ENCODE assay signal across 1 cellular context in the genomic region with DNA sequence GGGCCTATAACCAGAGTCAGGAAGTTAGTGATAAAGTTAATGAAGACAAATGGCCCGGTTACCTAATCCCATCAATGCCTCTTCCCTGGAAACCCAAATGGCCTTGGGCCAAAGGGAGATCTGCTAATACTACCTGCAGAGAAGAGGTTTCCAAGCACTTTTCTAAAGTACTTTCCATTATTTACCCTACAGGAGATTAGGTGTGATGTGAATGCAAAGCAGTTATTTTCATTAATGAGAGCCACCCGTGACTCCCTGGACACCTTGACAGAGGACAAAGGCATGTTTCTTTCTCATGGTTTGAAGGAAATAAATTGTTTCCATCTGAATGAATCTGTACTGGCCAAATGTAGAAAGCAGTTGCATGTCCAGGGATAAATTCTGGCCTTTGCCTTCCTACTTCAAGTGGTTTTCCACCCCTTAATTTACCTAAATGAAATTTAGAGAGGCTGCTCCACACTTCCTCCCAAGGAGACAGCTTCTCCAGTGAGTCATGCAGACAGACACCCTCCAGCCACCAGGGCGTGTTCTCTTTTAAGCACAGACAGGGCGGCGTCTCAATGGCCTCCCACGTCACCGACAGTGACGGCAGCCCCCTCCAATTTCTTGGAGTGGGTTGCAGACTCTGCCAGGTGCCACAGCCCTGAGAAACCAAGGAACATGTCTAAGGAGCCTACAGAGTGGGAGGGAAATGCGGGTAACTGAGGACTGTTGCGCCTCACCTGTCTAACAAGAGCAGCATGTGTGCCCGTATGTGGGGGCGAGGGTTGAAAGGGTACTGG.
TF ChIP-seq lines count a peak whose summit lies in the region.

No MANE protein-coding gene starts in this region.

TF ChIP-seq in HEK293, 187 proteins besides CTCF, POLR2A, EP300 and RAD21 (continued from another document and continues in another):
- no peak for TF ChIP-seq ZBTB1 (tag by site-specific recombination; IDR thresholded peaks at IDR 0.05)
- TF ChIP-seq ZNF223 (tag by site-specific recombination; IDR thresholded peaks at IDR 0.05): no peak
- no peak for TF ChIP-seq ZNF324 (tag by site-specific recombination; IDR thresholded peaks at IDR 0.05)
- peak; percentile 50; the same call in 1 of the 2 replicates for TF ChIP-seq ZBTB17 (tag by site-specific recombination; IDR thresholded peaks at IDR 0.05)
- TF ChIP-seq GFI1B (tag by site-specific recombination; IDR thresholded peaks at IDR 0.05): no peak
- TF ChIP-seq, protein P1, sequence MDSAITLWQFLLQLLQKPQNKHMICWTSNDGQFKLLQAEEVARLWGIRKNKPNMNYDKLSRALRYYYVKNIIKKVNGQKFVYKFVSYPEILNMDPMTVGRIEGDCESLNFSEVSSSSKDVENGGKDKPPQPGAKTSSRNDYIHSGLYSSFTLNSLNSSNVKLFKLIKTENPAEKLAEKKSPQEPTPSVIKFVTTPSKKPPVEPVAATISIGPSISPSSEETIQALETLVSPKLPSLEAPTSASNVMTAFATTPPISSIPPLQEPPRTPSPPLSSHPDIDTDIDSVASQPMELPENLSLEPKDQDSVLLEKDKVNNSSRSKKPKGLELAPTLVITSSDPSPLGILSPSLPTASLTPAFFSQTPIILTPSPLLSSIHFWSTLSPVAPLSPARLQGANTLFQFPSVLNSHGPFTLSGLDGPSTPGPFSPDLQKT (IDR thresholded peaks at IDR 0.05; ENCODE audit: borderline replicate concordance, low read depth, low read length): no peak
- TF ChIP-seq ZNF48 (tag by site-specific recombination; IDR thresholded peaks at IDR 0.05): no peak
- TF ChIP-seq ZNF202 (tag by site-specific recombination; IDR thresholded peaks at IDR 0.05; ENCODE audit: borderline replicate concordance): no peak
- peak; percentile 74; the same call in 1 of the 2 replicates for TF ChIP-seq IKZF3 (tag by site-specific recombination; IDR thresholded peaks at IDR 0.05)
- TF ChIP-seq KLF8 (tag by site-specific recombination; IDR thresholded peaks at IDR 0.05): no peak; the same call in 1 of the 2 replicates
- TF ChIP-seq, protein P2, sequence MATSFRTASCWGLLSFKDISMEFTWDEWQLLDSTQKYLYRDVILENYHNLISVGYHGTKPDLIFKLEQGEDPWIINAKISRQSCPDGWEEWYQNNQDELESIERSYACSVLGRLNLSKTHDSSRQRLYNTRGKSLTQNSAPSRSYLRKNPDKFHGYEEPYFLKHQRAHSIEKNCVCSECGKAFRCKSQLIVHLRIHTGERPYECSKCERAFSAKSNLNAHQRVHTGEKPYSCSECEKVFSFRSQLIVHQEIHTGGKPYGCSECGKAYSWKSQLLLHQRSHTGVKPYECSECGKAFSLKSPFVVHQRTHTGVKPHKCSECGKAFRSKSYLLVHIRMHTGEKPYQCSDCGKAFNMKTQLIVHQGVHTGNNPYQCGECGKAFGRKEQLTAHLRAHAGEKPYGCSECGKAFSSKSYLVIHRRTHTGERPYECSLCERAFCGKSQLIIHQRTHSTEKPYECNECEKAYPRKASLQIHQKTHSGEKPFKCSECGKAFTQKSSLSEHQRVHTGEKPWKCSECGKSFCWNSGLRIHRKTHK (tag by site-specific recombination; IDR thresholded peaks at IDR 0.05): no peak
- TF ChIP-seq ZBTB48 (tag by site-specific recombination; IDR thresholded peaks at IDR 0.05): no peak
- peak; percentile 55 for TF ChIP-seq FEZF1 (tag by site-specific recombination; IDR thresholded peaks at IDR 0.05)
- TF ChIP-seq, protein P3, sequence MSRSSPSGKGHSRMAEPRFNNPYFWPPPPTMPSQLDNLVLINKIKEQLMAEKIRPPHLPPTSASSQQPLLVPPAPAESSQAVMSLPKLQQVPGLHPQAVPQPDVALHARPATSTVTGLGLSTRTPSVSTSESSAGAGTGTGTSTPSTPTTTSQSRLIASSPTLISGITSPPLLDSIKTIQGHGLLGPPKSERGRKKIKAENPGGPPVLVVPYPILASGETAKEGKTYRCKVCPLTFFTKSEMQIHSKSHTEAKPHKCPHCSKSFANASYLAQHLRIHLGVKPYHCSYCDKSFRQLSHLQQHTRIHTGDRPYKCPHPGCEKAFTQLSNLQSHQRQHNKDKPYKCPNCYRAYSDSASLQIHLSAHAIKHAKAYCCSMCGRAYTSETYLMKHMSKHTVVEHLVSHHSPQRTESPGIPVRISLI (tag by site-specific recombination; IDR thresholded peaks at IDR 0.05): peak; percentile 5; the same call in 1 of the 2 replicates
- no peak for TF ChIP-seq ZEB2 (tag by site-specific recombination; IDR thresholded peaks at IDR 0.05)
- no peak for TF ChIP-seq ZNF623 (tag by site-specific recombination; IDR thresholded peaks at IDR 0.05)
- no peak for TF ChIP-seq ZNF514 (tag by site-specific recombination; IDR thresholded peaks at IDR 0.05)
- no peak for TF ChIP-seq ZBTB20 (tag by site-specific recombination; IDR thresholded peaks at IDR 0.05)
- TF ChIP-seq, protein P4, sequence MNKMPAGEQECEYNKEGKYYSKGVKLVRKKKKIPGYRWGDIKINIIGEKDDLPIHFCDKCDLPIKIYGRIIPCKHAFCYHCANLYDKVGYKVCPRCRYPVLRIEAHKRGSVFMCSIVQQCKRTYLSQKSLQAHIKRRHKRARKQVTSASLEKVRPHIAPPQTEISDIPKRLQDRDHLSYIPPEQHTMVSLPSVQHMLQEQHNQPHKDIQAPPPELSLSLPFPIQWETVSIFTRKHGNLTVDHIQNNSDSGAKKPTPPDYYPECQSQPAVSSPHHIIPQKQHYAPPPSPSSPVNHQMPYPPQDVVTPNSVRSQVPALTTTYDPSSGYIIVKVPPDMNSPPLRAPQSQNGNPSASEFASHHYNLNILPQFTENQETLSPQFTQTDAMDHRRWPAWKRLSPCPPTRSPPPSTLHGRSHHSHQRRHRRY (tag by site-specific recombination; IDR thresholded peaks at IDR 0.05): no peak
- TF ChIP-seq ZNF248 (tag by site-specific recombination; IDR thresholded peaks at IDR 0.05): no peak
- TF ChIP-seq, protein P5, sequence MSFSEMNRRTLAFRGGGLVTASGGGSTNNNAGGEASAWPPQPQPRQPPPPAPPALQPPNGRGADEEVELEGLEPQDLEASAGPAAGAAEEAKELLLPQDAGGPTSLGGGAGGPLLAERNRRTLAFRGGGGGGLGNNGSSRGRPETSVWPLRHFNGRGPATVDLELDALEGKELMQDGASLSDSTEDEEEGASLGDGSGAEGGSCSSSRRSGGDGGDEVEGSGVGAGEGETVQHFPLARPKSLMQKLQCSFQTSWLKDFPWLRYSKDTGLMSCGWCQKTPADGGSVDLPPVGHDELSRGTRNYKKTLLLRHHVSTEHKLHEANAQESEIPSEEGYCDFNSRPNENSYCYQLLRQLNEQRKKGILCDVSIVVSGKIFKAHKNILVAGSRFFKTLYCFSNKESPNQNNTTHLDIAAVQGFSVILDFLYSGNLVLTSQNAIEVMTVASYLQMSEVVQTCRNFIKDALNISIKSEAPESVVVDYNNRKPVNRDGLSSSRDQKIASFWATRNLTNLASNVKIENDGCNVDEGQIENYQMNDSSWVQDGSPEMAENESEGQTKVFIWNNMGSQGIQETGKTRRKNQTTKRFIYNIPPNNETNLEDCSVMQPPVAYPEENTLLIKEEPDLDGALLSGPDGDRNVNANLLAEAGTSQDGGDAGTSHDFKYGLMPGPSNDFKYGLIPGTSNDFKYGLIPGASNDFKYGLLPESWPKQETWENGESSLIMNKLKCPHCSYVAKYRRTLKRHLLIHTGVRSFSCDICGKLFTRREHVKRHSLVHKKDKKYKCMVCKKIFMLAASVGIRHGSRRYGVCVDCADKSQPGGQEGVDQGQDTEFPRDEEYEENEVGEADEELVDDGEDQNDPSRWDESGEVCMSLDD (tag by site-specific recombination; IDR thresholded peaks at IDR 0.05): no peak
- 0 out of 2 replicates have a peak, but pooled peaks have one; percentile 8 for TF ChIP-seq GLI2 (tag by site-specific recombination; IDR thresholded peaks at IDR 0.05; ENCODE audit: borderline replicate concordance, low read depth)
- TF ChIP-seq ZSCAN30 (tag by site-specific recombination; IDR thresholded peaks at IDR 0.05): no peak
- no peak for TF ChIP-seq SETDB1 (IDR thresholded peaks at IDR 0.05; ENCODE audit: insufficient read length, low read length)
- no peak for TF ChIP-seq BCL11A (tag by site-specific recombination; IDR thresholded peaks at IDR 0.05; ENCODE audit: low read depth)
- peak; percentile 64; the same call in 1 of the 2 replicates for TF ChIP-seq ZXDB (tag by site-specific recombination; IDR thresholded peaks at IDR 0.05)
- peak; percentile 95 for TF ChIP-seq ZNF394 (tag by site-specific recombination; IDR thresholded peaks at IDR 0.05; ENCODE audit: borderline replicate concordance)
- 0 out of 2 replicates have a peak, but pooled peaks have one; percentile 30 for TF ChIP-seq ZNF843 (tag by site-specific recombination; IDR thresholded peaks at IDR 0.05)
- 0 out of 2 replicates have a peak, but pooled peaks have one; percentile 37 for TF ChIP-seq MEIS1 (CRISPR knock-in tag; IDR thresholded peaks at IDR 0.05; ENCODE audit: borderline replicate concordance)
- TF ChIP-seq, protein P6, sequence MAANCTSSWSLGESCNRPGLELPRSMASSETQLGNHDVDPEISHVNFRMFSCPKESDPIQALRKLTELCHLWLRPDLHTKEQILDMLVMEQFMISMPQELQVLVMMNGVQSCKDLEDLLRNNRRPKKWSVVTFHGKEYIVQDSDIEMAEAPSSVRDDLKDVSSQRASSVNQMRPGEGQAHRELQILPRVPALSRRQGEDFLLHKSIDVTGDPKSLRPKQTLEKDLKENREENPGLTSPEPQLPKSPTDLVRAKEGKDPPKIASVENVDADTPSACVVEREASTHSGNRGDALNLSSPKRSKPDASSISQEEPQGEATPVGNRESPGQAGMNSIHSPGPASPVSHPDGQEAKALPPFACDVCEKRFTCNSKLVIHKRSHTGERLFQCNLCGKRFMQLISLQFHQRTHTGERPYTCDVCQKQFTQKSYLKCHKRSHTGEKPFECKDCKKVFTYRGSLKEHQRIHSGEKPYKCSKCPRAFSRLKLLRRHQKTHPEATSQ (tag by site-specific recombination; IDR thresholded peaks at IDR 0.05): no peak
- TF ChIP-seq ZNF621 (tag by site-specific recombination; IDR thresholded peaks at IDR 0.05): no peak
- TF ChIP-seq ZNF426 (tag by site-specific recombination; IDR thresholded peaks at IDR 0.05): no peak
- TF ChIP-seq REPIN1 (tag by site-specific recombination; IDR thresholded peaks at IDR 0.05; ENCODE audit: low read depth): no peak
- no peak for TF ChIP-seq ZNF768 (tag by site-specific recombination; IDR thresholded peaks at IDR 0.05)
- no peak for TF ChIP-seq MYNN (tag by site-specific recombination; IDR thresholded peaks at IDR 0.05; ENCODE audit: borderline replicate concordance)
- no peak for TF ChIP-seq ZNF175 (tag by site-specific recombination; IDR thresholded peaks at IDR 0.05)
- TF ChIP-seq, protein P7, sequence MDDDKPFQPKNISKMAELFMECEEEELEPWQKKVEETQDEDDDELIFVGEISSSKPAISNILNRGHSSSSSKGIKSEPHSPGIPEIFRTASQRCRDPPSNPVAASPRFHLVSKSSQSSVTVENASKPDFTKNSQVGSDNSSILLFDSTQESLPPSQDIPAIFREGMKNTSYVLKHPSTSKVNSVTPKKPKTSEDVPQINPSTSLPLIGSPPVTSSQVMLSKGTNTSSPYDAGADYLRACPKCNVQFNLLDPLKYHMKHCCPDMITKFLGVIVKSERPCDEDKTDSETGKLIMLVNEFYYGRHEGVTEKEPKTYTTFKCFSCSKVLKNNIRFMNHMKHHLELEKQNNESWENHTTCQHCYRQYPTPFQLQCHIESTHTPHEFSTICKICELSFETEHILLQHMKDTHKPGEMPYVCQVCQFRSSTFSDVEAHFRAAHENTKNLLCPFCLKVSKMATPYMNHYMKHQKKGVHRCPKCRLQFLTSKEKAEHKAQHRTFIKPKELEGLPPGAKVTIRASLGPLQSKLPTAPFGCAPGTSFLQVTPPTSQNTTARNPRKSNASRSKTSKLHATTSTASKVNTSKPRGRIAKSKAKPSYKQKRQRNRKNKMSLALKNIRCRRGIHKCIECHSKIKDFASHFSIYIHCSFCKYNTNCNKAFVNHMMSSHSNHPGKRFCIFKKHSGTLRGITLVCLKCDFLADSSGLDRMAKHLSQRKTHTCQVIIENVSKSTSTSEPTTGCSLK (tag by site-specific recombination; IDR thresholded peaks at IDR 0.05): no peak
- TF ChIP-seq SP2 (tag by site-specific recombination; IDR thresholded peaks at IDR 0.05): no peak
- peak; percentile 86 for TF ChIP-seq WT1 (tag by site-specific recombination; IDR thresholded peaks at IDR 0.05)
- no peak for TF ChIP-seq HOXA7 (CRISPR knock-in tag; IDR thresholded peaks at IDR 0.05; ENCODE audit: borderline replicate concordance)
- no peak for TF ChIP-seq ZNF37A (tag by site-specific recombination; IDR thresholded peaks at IDR 0.05)
- TF ChIP-seq ZFP69B (tag by site-specific recombination; IDR thresholded peaks at IDR 0.05): 0 out of 2 replicates have a peak, but pooled peaks have one; percentile 47
- TF ChIP-seq, protein P8, sequence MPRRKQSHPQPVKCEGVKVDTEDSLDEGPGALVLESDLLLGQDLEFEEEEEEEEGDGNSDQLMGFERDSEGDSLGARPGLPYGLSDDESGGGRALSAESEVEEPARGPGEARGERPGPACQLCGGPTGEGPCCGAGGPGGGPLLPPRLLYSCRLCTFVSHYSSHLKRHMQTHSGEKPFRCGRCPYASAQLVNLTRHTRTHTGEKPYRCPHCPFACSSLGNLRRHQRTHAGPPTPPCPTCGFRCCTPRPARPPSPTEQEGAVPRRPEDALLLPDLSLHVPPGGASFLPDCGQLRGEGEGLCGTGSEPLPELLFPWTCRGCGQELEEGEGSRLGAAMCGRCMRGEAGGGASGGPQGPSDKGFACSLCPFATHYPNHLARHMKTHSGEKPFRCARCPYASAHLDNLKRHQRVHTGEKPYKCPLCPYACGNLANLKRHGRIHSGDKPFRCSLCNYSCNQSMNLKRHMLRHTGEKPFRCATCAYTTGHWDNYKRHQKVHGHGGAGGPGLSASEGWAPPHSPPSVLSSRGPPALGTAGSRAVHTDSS (tag by site-specific recombination; IDR thresholded peaks at IDR 0.05): no peak
- TF ChIP-seq OVOL3 (tag by site-specific recombination; IDR thresholded peaks at IDR 0.05): no peak
- TF ChIP-seq, protein P9, sequence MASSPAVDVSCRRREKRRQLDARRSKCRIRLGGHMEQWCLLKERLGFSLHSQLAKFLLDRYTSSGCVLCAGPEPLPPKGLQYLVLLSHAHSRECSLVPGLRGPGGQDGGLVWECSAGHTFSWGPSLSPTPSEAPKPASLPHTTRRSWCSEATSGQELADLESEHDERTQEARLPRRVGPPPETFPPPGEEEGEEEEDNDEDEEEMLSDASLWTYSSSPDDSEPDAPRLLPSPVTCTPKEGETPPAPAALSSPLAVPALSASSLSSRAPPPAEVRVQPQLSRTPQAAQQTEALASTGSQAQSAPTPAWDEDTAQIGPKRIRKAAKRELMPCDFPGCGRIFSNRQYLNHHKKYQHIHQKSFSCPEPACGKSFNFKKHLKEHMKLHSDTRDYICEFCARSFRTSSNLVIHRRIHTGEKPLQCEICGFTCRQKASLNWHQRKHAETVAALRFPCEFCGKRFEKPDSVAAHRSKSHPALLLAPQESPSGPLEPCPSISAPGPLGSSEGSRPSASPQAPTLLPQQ (tag by site-specific recombination; IDR thresholded peaks at IDR 0.05): no peak
- TF ChIP-seq ZNF571 (tag by site-specific recombination; IDR thresholded peaks at IDR 0.05): no peak
- TF ChIP-seq ZIC2 (tag by site-specific recombination; IDR thresholded peaks at IDR 0.05): no peak
- no peak for TF ChIP-seq KLF16 (tag by site-specific recombination; IDR thresholded peaks at IDR 0.05)
- TF ChIP-seq ZNF140 (tag by site-specific recombination; IDR thresholded peaks at IDR 0.05): no peak
- no peak for TF ChIP-seq BCL11B (tag by site-specific recombination; IDR thresholded peaks at IDR 0.05; ENCODE audit: low read depth)
